2 cellular contexts compared by ENCODE assay signal in the genomic region with DNA sequence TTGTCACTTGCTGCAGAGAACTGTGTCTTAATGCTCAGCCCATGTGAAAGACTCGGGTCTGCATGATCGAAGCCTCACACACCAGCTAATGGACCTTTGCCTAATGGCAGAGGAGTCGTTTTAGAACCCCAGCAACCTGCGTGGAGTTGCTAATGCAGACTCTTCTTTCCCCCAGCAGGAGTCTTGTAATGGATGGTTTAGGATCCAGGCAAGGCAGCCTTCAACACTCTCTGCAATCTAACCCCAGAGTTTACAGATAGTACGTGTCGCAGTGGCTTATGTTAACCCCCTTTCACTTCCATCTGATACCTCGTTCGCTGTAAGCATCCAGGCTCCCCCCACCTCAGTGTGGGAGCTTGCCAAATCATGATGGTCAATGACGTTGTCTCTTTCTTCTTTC.
A peak's percentile ranks its signal among the peaks of the same experiment; 100 is the strongest.
TF ChIP-seq lines count a peak whose summit lies in the region.

No MANE protein-coding gene starts in this region.

TF ChIP-seq in HepG2, 621 proteins besides CTCF, POLR2A, EP300 and RAD21:
- TF ChIP-seq GATA4 (IDR thresholded peaks at IDR 0.05; ENCODE audit: borderline replicate concordance, low read depth) (no peak), ZNF230 (CRISPR knock-in tag; IDR thresholded peaks at IDR 0.05) (no peak), ZNF251 (CRISPR knock-in tag; IDR thresholded peaks at IDR 0.05) (no peak), RBM22 (optimal IDR thresholded peaks at IDR 0.05; ENCODE audit: low read length) (peak; percentile 37), ZNF724P (CRISPR knock-in tag; IDR thresholded peaks at IDR 0.05; ENCODE audit: borderline replicate concordance) (no peak), ZNF331 (CRISPR knock-in tag; IDR thresholded peaks at IDR 0.05) (no peak)
- TF ChIP-seq, protein P1, sequence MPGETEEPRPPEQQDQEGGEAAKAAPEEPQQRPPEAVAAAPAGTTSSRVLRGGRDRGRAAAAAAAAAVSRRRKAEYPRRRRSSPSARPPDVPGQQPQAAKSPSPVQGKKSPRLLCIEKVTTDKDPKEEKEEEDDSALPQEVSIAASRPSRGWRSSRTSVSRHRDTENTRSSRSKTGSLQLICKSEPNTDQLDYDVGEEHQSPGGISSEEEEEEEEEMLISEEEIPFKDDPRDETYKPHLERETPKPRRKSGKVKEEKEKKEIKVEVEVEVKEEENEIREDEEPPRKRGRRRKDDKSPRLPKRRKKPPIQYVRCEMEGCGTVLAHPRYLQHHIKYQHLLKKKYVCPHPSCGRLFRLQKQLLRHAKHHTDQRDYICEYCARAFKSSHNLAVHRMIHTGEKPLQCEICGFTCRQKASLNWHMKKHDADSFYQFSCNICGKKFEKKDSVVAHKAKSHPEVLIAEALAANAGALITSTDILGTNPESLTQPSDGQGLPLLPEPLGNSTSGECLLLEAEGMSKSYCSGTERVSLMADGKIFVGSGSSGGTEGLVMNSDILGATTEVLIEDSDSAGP (CRISPR knock-in tag; IDR thresholded peaks at IDR 0.05; ENCODE audit: borderline replicate concordance), result no peak
- TF ChIP-seq, protein P2, sequence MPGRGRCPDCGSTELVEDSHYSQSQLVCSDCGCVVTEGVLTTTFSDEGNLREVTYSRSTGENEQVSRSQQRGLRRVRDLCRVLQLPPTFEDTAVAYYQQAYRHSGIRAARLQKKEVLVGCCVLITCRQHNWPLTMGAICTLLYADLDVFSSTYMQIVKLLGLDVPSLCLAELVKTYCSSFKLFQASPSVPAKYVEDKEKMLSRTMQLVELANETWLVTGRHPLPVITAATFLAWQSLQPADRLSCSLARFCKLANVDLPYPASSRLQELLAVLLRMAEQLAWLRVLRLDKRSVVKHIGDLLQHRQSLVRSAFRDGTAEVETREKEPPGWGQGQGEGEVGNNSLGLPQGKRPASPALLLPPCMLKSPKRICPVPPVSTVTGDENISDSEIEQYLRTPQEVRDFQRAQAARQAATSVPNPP (CRISPR knock-in tag; IDR thresholded peaks at IDR 0.05), result no peak
TF ChIP-seq in HepG2: peak in this region for 1.

TF ChIP-seq in H1, 55 proteins besides CTCF, POLR2A, EP300 and RAD21:
- no peak for TF ChIP-seq TAF1 (IDR thresholded peaks at IDR 0.05; ENCODE audit: low read depth, low read length)
- TF ChIP-seq SIRT6 (IDR thresholded peaks at IDR 0.05; ENCODE audit: low read length), result no peak
- TF ChIP-seq, protein P3, sequence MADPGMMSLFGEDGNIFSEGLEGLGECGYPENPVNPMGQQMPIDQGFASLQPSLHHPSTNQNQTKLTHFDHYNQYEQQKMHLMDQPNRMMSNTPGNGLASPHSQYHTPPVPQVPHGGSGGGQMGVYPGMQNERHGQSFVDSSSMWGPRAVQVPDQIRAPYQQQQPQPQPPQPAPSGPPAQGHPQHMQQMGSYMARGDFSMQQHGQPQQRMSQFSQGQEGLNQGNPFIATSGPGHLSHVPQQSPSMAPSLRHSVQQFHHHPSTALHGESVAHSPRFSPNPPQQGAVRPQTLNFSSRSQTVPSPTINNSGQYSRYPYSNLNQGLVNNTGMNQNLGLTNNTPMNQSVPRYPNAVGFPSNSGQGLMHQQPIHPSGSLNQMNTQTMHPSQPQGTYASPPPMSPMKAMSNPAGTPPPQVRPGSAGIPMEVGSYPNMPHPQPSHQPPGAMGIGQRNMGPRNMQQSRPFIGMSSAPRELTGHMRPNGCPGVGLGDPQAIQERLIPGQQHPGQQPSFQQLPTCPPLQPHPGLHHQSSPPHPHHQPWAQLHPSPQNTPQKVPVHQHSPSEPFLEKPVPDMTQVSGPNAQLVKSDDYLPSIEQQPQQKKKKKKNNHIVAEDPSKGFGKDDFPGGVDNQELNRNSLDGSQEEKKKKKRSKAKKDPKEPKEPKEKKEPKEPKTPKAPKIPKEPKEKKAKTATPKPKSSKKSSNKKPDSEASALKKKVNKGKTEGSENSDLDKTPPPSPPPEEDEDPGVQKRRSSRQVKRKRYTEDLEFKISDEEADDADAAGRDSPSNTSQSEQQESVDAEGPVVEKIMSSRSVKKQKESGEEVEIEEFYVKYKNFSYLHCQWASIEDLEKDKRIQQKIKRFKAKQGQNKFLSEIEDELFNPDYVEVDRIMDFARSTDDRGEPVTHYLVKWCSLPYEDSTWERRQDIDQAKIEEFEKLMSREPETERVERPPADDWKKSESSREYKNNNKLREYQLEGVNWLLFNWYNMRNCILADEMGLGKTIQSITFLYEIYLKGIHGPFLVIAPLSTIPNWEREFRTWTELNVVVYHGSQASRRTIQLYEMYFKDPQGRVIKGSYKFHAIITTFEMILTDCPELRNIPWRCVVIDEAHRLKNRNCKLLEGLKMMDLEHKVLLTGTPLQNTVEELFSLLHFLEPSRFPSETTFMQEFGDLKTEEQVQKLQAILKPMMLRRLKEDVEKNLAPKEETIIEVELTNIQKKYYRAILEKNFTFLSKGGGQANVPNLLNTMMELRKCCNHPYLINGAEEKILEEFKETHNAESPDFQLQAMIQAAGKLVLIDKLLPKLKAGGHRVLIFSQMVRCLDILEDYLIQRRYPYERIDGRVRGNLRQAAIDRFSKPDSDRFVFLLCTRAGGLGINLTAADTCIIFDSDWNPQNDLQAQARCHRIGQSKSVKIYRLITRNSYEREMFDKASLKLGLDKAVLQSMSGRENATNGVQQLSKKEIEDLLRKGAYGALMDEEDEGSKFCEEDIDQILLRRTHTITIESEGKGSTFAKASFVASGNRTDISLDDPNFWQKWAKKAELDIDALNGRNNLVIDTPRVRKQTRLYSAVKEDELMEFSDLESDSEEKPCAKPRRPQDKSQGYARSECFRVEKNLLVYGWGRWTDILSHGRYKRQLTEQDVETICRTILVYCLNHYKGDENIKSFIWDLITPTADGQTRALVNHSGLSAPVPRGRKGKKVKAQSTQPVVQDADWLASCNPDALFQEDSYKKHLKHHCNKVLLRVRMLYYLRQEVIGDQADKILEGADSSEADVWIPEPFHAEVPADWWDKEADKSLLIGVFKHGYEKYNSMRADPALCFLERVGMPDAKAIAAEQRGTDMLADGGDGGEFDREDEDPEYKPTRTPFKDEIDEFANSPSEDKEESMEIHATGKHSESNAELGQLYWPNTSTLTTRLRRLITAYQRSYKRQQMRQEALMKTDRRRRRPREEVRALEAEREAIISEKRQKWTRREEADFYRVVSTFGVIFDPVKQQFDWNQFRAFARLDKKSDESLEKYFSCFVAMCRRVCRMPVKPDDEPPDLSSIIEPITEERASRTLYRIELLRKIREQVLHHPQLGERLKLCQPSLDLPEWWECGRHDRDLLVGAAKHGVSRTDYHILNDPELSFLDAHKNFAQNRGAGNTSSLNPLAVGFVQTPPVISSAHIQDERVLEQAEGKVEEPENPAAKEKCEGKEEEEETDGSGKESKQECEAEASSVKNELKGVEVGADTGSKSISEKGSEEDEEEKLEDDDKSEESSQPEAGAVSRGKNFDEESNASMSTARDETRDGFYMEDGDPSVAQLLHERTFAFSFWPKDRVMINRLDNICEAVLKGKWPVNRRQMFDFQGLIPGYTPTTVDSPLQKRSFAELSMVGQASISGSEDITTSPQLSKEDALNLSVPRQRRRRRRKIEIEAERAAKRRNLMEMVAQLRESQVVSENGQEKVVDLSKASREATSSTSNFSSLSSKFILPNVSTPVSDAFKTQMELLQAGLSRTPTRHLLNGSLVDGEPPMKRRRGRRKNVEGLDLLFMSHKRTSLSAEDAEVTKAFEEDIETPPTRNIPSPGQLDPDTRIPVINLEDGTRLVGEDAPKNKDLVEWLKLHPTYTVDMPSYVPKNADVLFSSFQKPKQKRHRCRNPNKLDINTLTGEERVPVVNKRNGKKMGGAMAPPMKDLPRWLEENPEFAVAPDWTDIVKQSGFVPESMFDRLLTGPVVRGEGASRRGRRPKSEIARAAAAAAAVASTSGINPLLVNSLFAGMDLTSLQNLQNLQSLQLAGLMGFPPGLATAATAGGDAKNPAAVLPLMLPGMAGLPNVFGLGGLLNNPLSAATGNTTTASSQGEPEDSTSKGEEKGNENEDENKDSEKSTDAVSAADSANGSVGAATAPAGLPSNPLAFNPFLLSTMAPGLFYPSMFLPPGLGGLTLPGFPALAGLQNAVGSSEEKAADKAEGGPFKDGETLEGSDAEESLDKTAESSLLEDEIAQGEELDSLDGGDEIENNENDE (IDR thresholded peaks at IDR 0.05; ENCODE audit: insufficient replicate concordance, low read length), result no peak
- no peak for TF ChIP-seq BCL11A (IDR thresholded peaks at IDR 0.05; ENCODE audit: low read depth in 2 of 2, low read length in 2 of 2)
- TF ChIP-seq EZH2 (IDR thresholded peaks at IDR 0.05; ENCODE audit: low read depth, low read length, severe bottlenecking), result no peak
- no peak for TF ChIP-seq HDAC6 (IDR thresholded peaks at IDR 0.05; ENCODE audit: low read depth, low read length)
- TF ChIP-seq TAF7 (optimal IDR thresholded peaks at IDR 0.05; ENCODE audit: borderline replicate concordance, low read depth, low read length), result no peak
- TF ChIP-seq, protein P4, sequence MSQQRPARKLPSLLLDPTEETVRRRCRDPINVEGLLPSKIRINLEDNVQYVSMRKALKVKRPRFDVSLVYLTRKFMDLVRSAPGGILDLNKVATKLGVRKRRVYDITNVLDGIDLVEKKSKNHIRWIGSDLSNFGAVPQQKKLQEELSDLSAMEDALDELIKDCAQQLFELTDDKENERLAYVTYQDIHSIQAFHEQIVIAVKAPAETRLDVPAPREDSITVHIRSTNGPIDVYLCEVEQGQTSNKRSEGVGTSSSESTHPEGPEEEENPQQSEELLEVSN (IDR thresholded peaks at IDR 0.05), result no peak
- TF ChIP-seq, protein P5, sequence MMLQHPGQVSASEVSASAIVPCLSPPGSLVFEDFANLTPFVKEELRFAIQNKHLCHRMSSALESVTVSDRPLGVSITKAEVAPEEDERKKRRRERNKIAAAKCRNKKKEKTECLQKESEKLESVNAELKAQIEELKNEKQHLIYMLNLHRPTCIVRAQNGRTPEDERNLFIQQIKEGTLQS (IDR thresholded peaks at IDR 0.05; ENCODE audit: insufficient read depth, low read depth, low read length), result no peak
- no peak for TF ChIP-seq RXRA (IDR thresholded peaks at IDR 0.05; ENCODE audit: insufficient read depth, low read depth, low read length)
- no peak for TF ChIP-seq ASH2L (IDR thresholded peaks at IDR 0.05; ENCODE audit: low read length)
- TF ChIP-seq, protein P6, sequence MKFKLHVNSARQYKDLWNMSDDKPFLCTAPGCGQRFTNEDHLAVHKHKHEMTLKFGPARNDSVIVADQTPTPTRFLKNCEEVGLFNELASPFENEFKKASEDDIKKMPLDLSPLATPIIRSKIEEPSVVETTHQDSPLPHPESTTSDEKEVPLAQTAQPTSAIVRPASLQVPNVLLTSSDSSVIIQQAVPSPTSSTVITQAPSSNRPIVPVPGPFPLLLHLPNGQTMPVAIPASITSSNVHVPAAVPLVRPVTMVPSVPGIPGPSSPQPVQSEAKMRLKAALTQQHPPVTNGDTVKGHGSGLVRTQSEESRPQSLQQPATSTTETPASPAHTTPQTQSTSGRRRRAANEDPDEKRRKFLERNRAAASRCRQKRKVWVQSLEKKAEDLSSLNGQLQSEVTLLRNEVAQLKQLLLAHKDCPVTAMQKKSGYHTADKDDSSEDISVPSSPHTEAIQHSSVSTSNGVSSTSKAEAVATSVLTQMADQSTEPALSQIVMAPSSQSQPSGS (IDR thresholded peaks at IDR 0.05; ENCODE audit: low read length), result no peak
